In genomic region chr4:88802585-88803285, GRCh38 we compare ENCODE assay signal across 1 cellular context.
TF ChIP-seq lines count a peak whose summit lies in the region.

No MANE protein-coding gene starts in this region.

TF ChIP-seq in K562, 482 proteins besides CTCF, POLR2A, EP300 and RAD21 (continued from another document):
- TF ChIP-seq ZNF277 (CRISPR knock-in tag; IDR thresholded peaks at IDR 0.05; ENCODE audit: borderline replicate concordance), result no peak
- TF ChIP-seq HOXB6 (CRISPR knock-in tag; IDR thresholded peaks at IDR 0.05; ENCODE audit: borderline replicate concordance), result no peak
- no peak for TF ChIP-seq ATF4 (CRISPR knock-in tag; IDR thresholded peaks at IDR 0.05)
